15 cellular contexts compared by ENCODE assay signal in genomic region chr9:120032639-120033038, GRCh38.
DNase-seq lines count a peak whose midpoint lies in the region; ATAC-seq, FAIRE-seq and TF ChIP-seq lines count a peak whose summit lies in the region.
"Had no signal": no experiment of that assay in that cellular context is flagged by ENCODE, and none has a peak within 500 bp of the region (broad histone marks: within the 10 kb centered on the region; RNA-seq: fewer than 3 reads in every experiment).

No MANE protein-coding gene starts in this region.

- TF ChIP-seq POLR2A in NB4 (IDR thresholded peaks at IDR 0.05; ENCODE audit: extremely low read depth, insufficient read length) = no peak

- H3K4me3 ChIP-seq in AG10803 (ENCODE audit: low read length) (no peak overlapping the region), NB4 (ENCODE audit: low read depth, low read length) (no peak overlapping the region), fibroblast of mammary gland (ENCODE audit: control insufficient read depth, low read depth, low read length) (no peak overlapping the region), pancreas (no peak overlapping the region), right atrium auricular region (no peak overlapping the region)
- H3K4me3 ChIP-seq: cardiac muscle cell had no signal

- 85 to 91% methylated on average over 9 of the region's 9 CpGs for WGBS in pancreas, 2 donors

- H3K9me3 ChIP-seq in pancreas = no peaks in the 10 kb centered on the region
- H3K9me3 ChIP-seq in right atrium auricular region = no peaks in the 10 kb centered on the region

- TF ChIP-seq CTCF in AG10803 (conservative IDR thresholded peaks at IDR 0.05; ENCODE audit: low read length) = peak; percentile 50
- TF ChIP-seq CTCF in NB4 (IDR thresholded peaks at IDR 0.05; ENCODE audit: low read depth, low read length) = peak; percentile 37
- peak; percentile 23 for TF ChIP-seq CTCF in fibroblast of mammary gland (conservative IDR thresholded peaks at IDR 0.05; ENCODE audit: control insufficient read depth, insufficient read depth, low read depth, low read length)
- TF ChIP-seq CTCF in pancreas (IDR thresholded peaks at IDR 0.05) = no peak
- TF ChIP-seq CTCF in right atrium auricular region (IDR thresholded peaks at IDR 0.05) = no peak

- intact Hi-C loops in pancreas (cut with DNase I) = no loop called here

- DNase-seq in AG10803 (ENCODE audit: low read depth) (peak; percentile 64), GM04504 (ENCODE audit: low read depth) (peak; percentile 2), NB4 (ENCODE audit: low read depth) (peak; percentile 7), fibroblast of mammary gland (ENCODE audit: low read depth) (peak; percentile 8), cerebellar cortex (ENCODE audit: low spot score) (no peak), NCI-H524 treated with DMSO at 0.1 percent for 48 hours (lab: John Stamatoyannopoulos, UW) (no peak), pancreas (no peak), right atrium auricular region (ENCODE audit: low spot score) (no peak)
- DNase-seq: natural killer cell; NCI-H2107; NK-92 treated with Interleukin-12 subunit alpha and Interleukin-12 subunit beta, amount 100 ng/mL, for 24 hours; T-helper 17 cell had no signal

- H3K4me1 ChIP-seq in pancreas (no peaks in the 10 kb centered on the region), right atrium auricular region (no peaks in the 10 kb centered on the region)

- no peak for ATAC-seq in pancreas
- ATAC-seq: left lobe of liver, natural killer cell, T-helper 17 cell had no signal

- H3K27ac ChIP-seq in pancreas = no peak overlapping the region
- no peak overlapping the region for H3K27ac ChIP-seq in right atrium auricular region
- H3K27ac ChIP-seq: cardiac muscle cell had no signal

- FAIRE-seq in pancreas (lab: Jason Lieb, UNC) = no peak
- FAIRE-seq: endothelial cell of umbilical vein had no signal

- H3K27me3 ChIP-seq in pancreas = no peaks in the 10 kb centered on the region
- no peaks in the 10 kb centered on the region for H3K27me3 ChIP-seq in right atrium auricular region
- H3K27me3 ChIP-seq: cardiac muscle cell had no signal

- H3K36me3 ChIP-seq in pancreas (no peaks in the 10 kb centered on the region), right atrium auricular region (no peaks in the 10 kb centered on the region)
- H3K36me3 ChIP-seq: cardiac muscle cell had no signal

Comparison
In these comparisons a context has a peak if more than half of its experiments do, and no peak if none do; other contexts are left out.
1. DNase-seq: peak in AG10803 (single experiment), GM04504 (single experiment), NB4 (single experiment) and fibroblast of mammary gland (single experiment); none in cerebellar cortex (single experiment), NCI-H524 treated with DMSO at 0.1 percent for 48 hours (single experiment), pancreas (0 of 6) and right atrium auricular region (single experiment).
2. CTCF ChIP-seq: peak in AG10803 (single experiment), NB4 (single experiment) and fibroblast of mammary gland (single experiment); none in pancreas (0 of 4) and right atrium auricular region (0 of 2).